Comparison of ENCODE assay signal across 1 cellular context in genomic region chr12:120462099-120462640, GRCh38.
TF ChIP-seq lines count a peak whose summit lies in the region.

No MANE protein-coding gene starts in this region.

TF ChIP-seq in K562, 482 proteins besides CTCF, POLR2A, EP300 and RAD21:
- TF ChIP-seq ZBTB26 (CRISPR knock-in tag; IDR thresholded peaks at IDR 0.05): no peak
- no peak for TF ChIP-seq ARID3A (IDR thresholded peaks at IDR 0.05; ENCODE audit: borderline replicate concordance, low read depth, low read length)
- TF ChIP-seq, protein P1, sequence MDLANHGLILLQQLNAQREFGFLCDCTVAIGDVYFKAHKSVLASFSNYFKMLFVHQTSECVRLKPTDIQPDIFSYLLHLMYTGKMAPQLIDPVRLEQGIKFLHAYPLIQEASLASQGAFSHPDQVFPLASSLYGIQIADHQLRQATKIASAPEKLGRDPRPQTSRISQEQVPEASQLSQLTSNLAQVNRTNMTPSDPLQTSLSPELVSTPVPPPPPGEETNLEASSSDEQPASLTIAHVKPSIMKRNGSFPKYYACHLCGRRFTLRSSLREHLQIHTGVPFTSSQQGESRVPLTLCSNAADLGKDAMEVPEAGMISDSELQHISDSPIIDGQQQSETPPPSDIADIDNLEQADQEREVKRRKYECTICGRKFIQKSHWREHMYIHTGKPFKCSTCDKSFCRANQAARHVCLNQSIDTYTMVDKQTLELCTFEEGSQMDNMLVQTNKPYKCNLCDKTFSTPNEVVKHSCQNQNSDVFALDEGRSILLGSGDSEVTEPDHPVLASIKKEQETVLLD (IDR thresholded peaks at IDR 0.05): no peak
- no peak for TF ChIP-seq ATF1 (CRISPR knock-in tag; IDR thresholded peaks at IDR 0.05)
- no peak for TF ChIP-seq ATF1 (tag; IDR thresholded peaks at IDR 0.05)
- 0 out of 2 replicates have a peak, but pooled peaks have one; percentile 24 for TF ChIP-seq POLR2G (IDR thresholded peaks at IDR 0.05; ENCODE audit: low read depth, low read length)
- 0 out of 2 replicates have a peak, but pooled peaks have one; percentile 35 for TF ChIP-seq ZKSCAN8 (CRISPR knock-in tag; IDR thresholded peaks at IDR 0.05)
- TF ChIP-seq SUPT5H (IDR thresholded peaks at IDR 0.05): peak; percentile 56; the same call in 1 of the 2 replicates
- peak; percentile 48 for TF ChIP-seq POLR2B (IDR thresholded peaks at IDR 0.05; ENCODE audit: low read depth, partially characterized antibody)
